Comparison of ENCODE assay signal across 15 cellular contexts in genomic region chr4:101400096-101400495, GRCh38. TPM values are rescaled to one million over a fixed set of nuclear protein-coding genes. Genes with fewer than 3 reads are reported as not detected.
DNase-seq lines count a peak whose midpoint lies in the region; TF ChIP-seq lines count a peak whose summit lies in the region.
"Had no signal": no experiment of that assay in that cellular context is flagged by ENCODE, and none has a peak within 500 bp of the region (broad histone marks: within the 10 kb centered on the region; RNA-seq: fewer than 3 reads in every experiment).

No MANE protein-coding gene starts in this region.

- intact Hi-C loops in OCI-LY7 (cut with micrococcal nuclease; ENCODE audit: unreplicated experiment) = no loop called here

- no peak overlapping the region for H3K4me2 ChIP-seq in OCI-LY7 (ENCODE audit: low read length)
- H3K4me2 ChIP-seq: A549 had no signal

- H3K9me3 Mint-ChIP-seq in activated CD4-positive, alpha-beta T cell treated with anti-CD3 and anti-CD28 coated beads, Interleukin-2, amount 10 ng/mL, durations not matched to agents 7 days and 5 days = peaks cover 10% of the 10 kb centered on the region
- H3K9me3 Mint-ChIP-seq in chondrocyte (ENCODE audit: low read depth) (no peaks in the 10 kb centered on the region), progenitor cell of endocrine pancreas (ENCODE audit: low read depth) (no peaks in the 10 kb centered on the region)

- H3K27ac Mint-ChIP-seq in activated CD4-positive, alpha-beta T cell treated with anti-CD3 and anti-CD28 coated beads, Interleukin-2, amount 10 ng/mL, durations not matched to agents 7 days and 5 days = no peak overlapping the region
- peak overlapping the region; percentile 61 for H3K27ac Mint-ChIP-seq in chondrocyte (ENCODE audit: unreplicated experiment)
- peak overlapping the region; percentile 84 for H3K27ac Mint-ChIP-seq in progenitor cell of endocrine pancreas
- H3K27ac Mint-ChIP-seq: T-cell had no signal

- no peak overlapping the region for H3K4me3 ChIP-seq in OCI-LY7 (ENCODE audit: low read depth, low read length, poor library complexity, severe bottlenecking)
- H3K4me3 ChIP-seq: A549, spleen had no signal

- no peaks in the 10 kb centered on the region for H3K79me2 ChIP-seq in OCI-LY7 (ENCODE audit: insufficient read depth, low read depth, low read length)

- peaks cover 6% of the 10 kb centered on the region for H3K4me1 Mint-ChIP-seq in activated CD4-positive, alpha-beta T cell treated with anti-CD3 and anti-CD28 coated beads, Interleukin-2, amount 10 ng/mL, durations not matched to agents 7 days and 5 days
- H3K4me1 Mint-ChIP-seq in chondrocyte (ENCODE audit: low read depth) (peaks cover 6% of the 10 kb centered on the region), progenitor cell of endocrine pancreas (ENCODE audit: low read depth) (no peaks in the 10 kb centered on the region)

- BruUV-seq in OCI-LY7 (replicated peaks; lab: Mats Ljungman, UMichigan) = no TSS peak

- no peak overlapping the region for H3K4me3 Mint-ChIP-seq in activated CD4-positive, alpha-beta T cell treated with anti-CD3 and anti-CD28 coated beads, Interleukin-2, amount 10 ng/mL, durations not matched to agents 7 days and 5 days
- H3K4me3 Mint-ChIP-seq in chondrocyte (ENCODE audit: unreplicated experiment) (no peak overlapping the region), progenitor cell of endocrine pancreas (ENCODE audit: low read depth) (no peak overlapping the region)
- H3K4me3 Mint-ChIP-seq: T-cell had no signal

- no peaks in the 10 kb centered on the region for H3K9me3 ChIP-seq in OCI-LY7 (ENCODE audit: low read length)
- H3K9me3 ChIP-seq: A549, Caco-2 had no signal

- TF ChIP-seq CTCF in chondrocyte (IDR thresholded peaks at IDR 0.05) = no peak
- no peak for TF ChIP-seq CTCF in progenitor cell of endocrine pancreas (IDR thresholded peaks at IDR 0.05; ENCODE audit: unreplicated experiment)
- TF ChIP-seq CTCF in OCI-LY7 (conservative IDR thresholded peaks at IDR 0.05; ENCODE audit: low read length) = no peak

- no peak overlapping the region for H2AFZ ChIP-seq in OCI-LY7 (ENCODE audit: low read length)

- DNase-seq in activated CD4-positive, alpha-beta T cell treated with anti-CD3 and anti-CD28 coated beads for 48 hours = peak; percentile 17
- DNase-seq in activated CD4-positive, alpha-beta T cell treated with anti-CD3 and anti-CD28 coated beads, Interleukin-2, amount 10 ng/mL, durations not matched to agents 7 days and 5 days = no peak
- DNase-seq in RPMI7951 (ENCODE audit: low read depth) (peak; percentile 87), chondrocyte (ENCODE audit: low spot score) (no peak), progenitor cell of endocrine pancreas (ENCODE audit: low spot score, unreplicated experiment) (no peak), NCI-H748 (lab: John Stamatoyannopoulos, UW; ENCODE audit: unreplicated experiment) (no peak), OCI-LY7 (ENCODE audit: low spot score) (no peak), SKM-1 treated with dmso at 0.1 percent for 144 hours (lab: John Stamatoyannopoulos, UW; ENCODE audit: unreplicated experiment) (no peak)
- DNase-seq: Caco-2; effector CD8-positive, alpha-beta T cell; Kasumi-1; NCI-H2107; spleen; T-cell had no signal

- POLR2A ChIA-PET in activated CD4-positive, alpha-beta T cell treated with anti-CD3 and anti-CD28 coated beads, Interleukin-2, amount 10 ng/mL, durations not matched to agents 7 days and 5 days (lab: Charles Lee) = no interaction called here
- POLR2A ChIA-PET in OCI-LY7 (lab: Charles Lee) = interaction anchor here (0.5 kb wide), 1 partner anchor 269 kb away, joined by 3 read pairs; no protein-coding TSS in a partner anchor

- no peaks in the 10 kb centered on the region for H3K4me1 ChIP-seq in OCI-LY7 (ENCODE audit: insufficient read depth, low read length, poor library complexity, severe bottlenecking)
- H3K4me1 ChIP-seq: A549, Caco-2, spleen had no signal

- H3K36me3 Mint-ChIP-seq in activated CD4-positive, alpha-beta T cell treated with anti-CD3 and anti-CD28 coated beads, Interleukin-2, amount 10 ng/mL, durations not matched to agents 7 days and 5 days (ENCODE audit: low read depth) = no peaks in the 10 kb centered on the region
- H3K36me3 Mint-ChIP-seq in chondrocyte (ENCODE audit: low read depth) (no peaks in the 10 kb centered on the region), progenitor cell of endocrine pancreas (ENCODE audit: insufficient read depth) (no peaks in the 10 kb centered on the region)
- H3K36me3 Mint-ChIP-seq: T-cell had no signal

- H4K20me1 ChIP-seq in OCI-LY7 (ENCODE audit: insufficient read depth, low read length) = no peaks in the 10 kb centered on the region

- no peaks in the 10 kb centered on the region for H3K36me3 ChIP-seq in OCI-LY7 (ENCODE audit: insufficient read depth, low read length)
- H3K36me3 ChIP-seq: spleen had no signal

- H3K9me2 ChIP-seq in OCI-LY7 (ENCODE audit: insufficient read depth, low read length) = no peaks in the 10 kb centered on the region

- no peak overlapping the region for H3K27ac ChIP-seq in OCI-LY7 (ENCODE audit: low read depth, low read length, poor library complexity, severe bottlenecking)
- H3K27ac ChIP-seq: A549, spleen had no signal

- CTCF ChIA-PET in activated CD4-positive, alpha-beta T cell treated with anti-CD3 and anti-CD28 coated beads, Interleukin-2, amount 10 ng/mL, durations not matched to agents 7 days and 5 days (lab: Charles Lee) = interaction anchor here (1.5 kb wide), 1 partner anchor 19 kb away, joined by 4 read pairs; no protein-coding TSS in a partner anchor
- CTCF ChIA-PET in OCI-LY7 (lab: Charles Lee; ENCODE audit: unreplicated experiment) = no interaction called here

- peaks cover 10% of the 10 kb centered on the region for H3K27me3 Mint-ChIP-seq in activated CD4-positive, alpha-beta T cell treated with anti-CD3 and anti-CD28 coated beads, Interleukin-2, amount 10 ng/mL, durations not matched to agents 7 days and 5 days
- H3K27me3 Mint-ChIP-seq in chondrocyte (ENCODE audit: low read depth) (no peaks in the 10 kb centered on the region), progenitor cell of endocrine pancreas (no peaks in the 10 kb centered on the region)

RNA-seq across cellular contexts. Expression of gene PPP3CA, which starts 52.8 kb away (rescaled TPM):
- total RNA-seq in activated CD4-positive, alpha-beta T cell treated with anti-CD3 and anti-CD28 coated beads, Interleukin-2, amount 10 ng/mL, durations not matched to agents 7 days and 5 days = 10 to 100 TPM; 24.6 to 25.9 TPM
- 31.2 and 45.4 TPM in 2 replicates for total RNA-seq in RPMI7951 (2014; rRNA removed; shearing (Covaris generic))
- 36.5 to 46.4 TPM (median 38.3 TPM) in 3 replicates for total RNA-seq in chondrocyte
- total RNA-seq in progenitor cell of endocrine pancreas = 22.5 and 27.4 TPM in 2 replicates
- total RNA-seq in OCI-LY7 (2014; rRNA removed; shearing (Covaris generic)) = 9.2 and 9.8 TPM in 2 replicates
- total RNA-seq in OCI-LY7 (2022) = 13.6 and 15.1 TPM in 2 replicates

Comparison
In these comparisons a context has a peak if more than half of its experiments do, and no peak if none do; other contexts are left out.
1. DNase-seq: peak in activated CD4-positive, alpha-beta T cell treated with anti-CD3 and anti-CD28 coated beads for 48 hours (single experiment) and RPMI7951 (single experiment); none in activated CD4-positive, alpha-beta T cell treated with anti-CD3 and anti-CD28 coated beads, Interleukin-2, amount 10 ng/mL, durations not matched to agents 7 days and 5 days (single experiment), chondrocyte (single experiment), progenitor cell of endocrine pancreas (single experiment), NCI-H748 (single experiment), OCI-LY7 (single experiment) and SKM-1 treated with dmso at 0.1 percent for 144 hours (single experiment).